Comparison of ENCODE assay signal across 16 cellular contexts in genomic region chr12:85156569-85156968, GRCh38.
DNase-seq lines count a peak whose midpoint lies in the region; ATAC-seq, FAIRE-seq and TF ChIP-seq lines count a peak whose summit lies in the region.
"Had no signal": no experiment of that assay in that cellular context is flagged by ENCODE, and none has a peak within 500 bp of the region (broad histone marks: within the 10 kb centered on the region; RNA-seq: fewer than 3 reads in every experiment).

No MANE protein-coding gene starts in this region.

- H4K8ac ChIP-seq in H1 (ENCODE audit: extremely low read depth, insufficient read depth, low read length) = no peak overlapping the region

- intact Hi-C loops in mammary epithelial cell (cut with micrococcal nuclease) = loop anchor here (10.0 kb wide), 1 partner anchor 268 kb away; no protein-coding TSS in a partner anchor

- no peaks in the 10 kb centered on the region for H3K79me2 ChIP-seq in H1 (ENCODE audit: control insufficient read depth in 1 of 2, insufficient read depth in 2 of 2, low read length in 2 of 2)
- no peaks in the 10 kb centered on the region for H3K79me2 ChIP-seq in mammary epithelial cell (ENCODE audit: insufficient read depth, low read length)

- no peak overlapping the region for H2AK5ac ChIP-seq in H1 (ENCODE audit: low read depth, low read length)

- H4K91ac ChIP-seq in H1 (replicated peaks; ENCODE audit: insufficient read length, low read length) = no peak overlapping the region

- WGBS in H1 (ENCODE audit: extremely low coverage in 1 of 2, insufficient coverage in 1 of 2, insufficient read length in 1 of 2, insufficient replicate concordance in 2 of 2, low coverage in 1 of 2, low lambda C conversion rate in 2 of 2, missing lambda C conversion rate in 1 of 2), 2 experiments = 94% methylated on average over 3 of the region's 3 CpGs; no CpG with 5 or more reads in 1 of the 2 experiments
- WGBS in mammary epithelial cell (ENCODE audit: low coverage, missing lambda C conversion rate) = 46% methylated on average over 3 of the region's 3 CpGs

- TF ChIP-seq RAD21 in H1 (IDR thresholded peaks at IDR 0.05 in 1 of 2, conservative IDR thresholded peaks at IDR 0.05 in 1 of 2; ENCODE audit: low read depth in 2 of 2, low read length in 2 of 2) = peak; percentile 12 to 34; a peak in 3 of 4 replicates

- H3K27me3 ChIP-seq in H1 (replicated peaks in 1 of 4; ENCODE audit: control insufficient read depth in 3 of 4, extremely low read depth in 1 of 4, insufficient read depth in 3 of 4, low read length in 3 of 4) = no peaks in the 10 kb centered on the region
- H3K27me3 ChIP-seq in mammary epithelial cell (ENCODE audit: insufficient read depth, low read length) = no peaks in the 10 kb centered on the region
- H3K27me3 ChIP-seq: sigmoid colon had no signal

- no peak overlapping the region for H2BK15ac ChIP-seq in H1 (ENCODE audit: low read length)

- no peaks in the 10 kb centered on the region for H3K9me3 ChIP-seq in H1 (ENCODE audit: insufficient read depth in 2 of 2, low read depth in 1 of 2, low read length in 1 of 2)
- no peaks in the 10 kb centered on the region for H3K9me3 ChIP-seq in mammary epithelial cell (replicated peaks; ENCODE audit: insufficient read depth, low read length)
- H3K9me3 ChIP-seq: sigmoid colon had no signal

- in situ Hi-C loops in Caki2 (cut with HindIII; ENCODE audit: low pct_unique_long_range_greater_than_20kb, low sequenced_read_pairs) = loop anchor here (5.0 kb wide), 1 partner anchor 291 kb away; no protein-coding TSS in a partner anchor
- in situ Hi-C loops in mammary epithelial cell (cut with MboI; ENCODE audit: low sequenced_read_pairs in 2 of 2) = no loop called here

- no peak for TF ChIP-seq CTCF in H1 (IDR thresholded peaks at IDR 0.05; ENCODE audit: control extremely low read depth in 1 of 3, insufficient read depth in 1 of 3, low read depth in 1 of 3, low read length in 3 of 3)
- TF ChIP-seq CTCF in mammary epithelial cell (conservative IDR thresholded peaks at IDR 0.05 in 1 of 2, IDR thresholded peaks at IDR 0.05 in 1 of 2; ENCODE audit: extremely low read depth in 1 of 2, insufficient read depth in 1 of 2, low read depth in 1 of 2, low read length in 2 of 2) = no peak

- no peak overlapping the region for H2BK12ac ChIP-seq in H1 (ENCODE audit: low read depth, low read length)

- H2BK20ac ChIP-seq in H1 (ENCODE audit: low read length) = no peak overlapping the region

- dilution Hi-C loops in mammary epithelial cell (cut with HindIII; ENCODE audit: low sequenced_read_pairs) = no loop called here

- H3K4me3 ChIP-seq in H1 (ENCODE audit: extremely low read depth in 1 of 4, insufficient read depth in 2 of 4, low read depth in 3 of 4, low read length in 4 of 4) (no peak overlapping the region), mammary epithelial cell (replicated peaks in 1 of 3; ENCODE audit: insufficient read depth in 1 of 3, low read depth in 2 of 3, low read length in 3 of 3) (no peak overlapping the region)
- H3K4me3 ChIP-seq: K562, sigmoid colon had no signal

- H3K27ac ChIP-seq in H1 (ENCODE audit: low read depth, low read length) (no peak overlapping the region), caudate nucleus (ENCODE audit: low read depth, low read length) (no peak overlapping the region), mammary epithelial cell (ENCODE audit: insufficient read depth, low read depth, low read length) (no peak overlapping the region)
- H3K27ac ChIP-seq: C4-2B, sigmoid colon had no signal

- no peak for FAIRE-seq in H1 (lab: Jason Lieb, UNC)
- FAIRE-seq: K562 had no signal

- POLR2A ChIA-PET in H1 (lab: Charles Lee; ENCODE audit: partially characterized antibody) = no interaction called here

- H2AFZ ChIP-seq in H1 (ENCODE audit: low read length) = no peak overlapping the region
- no peak overlapping the region for H2AFZ ChIP-seq in mammary epithelial cell (ENCODE audit: low read depth, low read length)

- H3K18ac ChIP-seq in H1 (ENCODE audit: extremely low read depth, low read length) = no peak overlapping the region

- BruUV-seq in mammary epithelial cell (replicated peaks; lab: Mats Ljungman, UMichigan) = no TSS peak

- no peak overlapping the region for H2BK120ac ChIP-seq in H1 (replicated peaks; ENCODE audit: low read depth, low read length)

- H2BK5ac ChIP-seq in H1 (ENCODE audit: low read depth, low read length) = no peak overlapping the region

- H3K4ac ChIP-seq in H1 (replicated peaks; ENCODE audit: insufficient read length, low read depth, low read length) = no peak overlapping the region

- no peak overlapping the region for H3K4me2 ChIP-seq in H1 (ENCODE audit: insufficient read depth in 1 of 2, low read depth in 2 of 2, low read length in 2 of 2)
- no peak overlapping the region for H3K4me2 ChIP-seq in mammary epithelial cell (ENCODE audit: insufficient read depth, low read depth, low read length)

- no peak overlapping the region for H3K23ac ChIP-seq in H1 (ENCODE audit: insufficient read length)

- ATAC-seq in GM21737 (IDR thresholded peaks at IDR 0.05; ENCODE audit: unreplicated experiment) = no peak
- ATAC-seq: activated T-cell treated with anti-CD3 and anti-CD28 coated beads, Interleukin-2, amount 50 U/mL, for 72 hours; K562; left lobe of liver had no signal

- H4K20me1 ChIP-seq in H1 (replicated peaks in 1 of 2; ENCODE audit: control insufficient read depth in 1 of 2, insufficient read depth in 2 of 2, low read length in 2 of 2) (no peaks in the 10 kb centered on the region), mammary epithelial cell (ENCODE audit: insufficient read depth, low read length) (no peaks in the 10 kb centered on the region)

- H3K9ac ChIP-seq in H1 (replicated peaks in 1 of 4; ENCODE audit: extremely low read depth in 1 of 4, low read depth in 3 of 4, low read length in 3 of 4) (no peak overlapping the region), mammary epithelial cell (ENCODE audit: insufficient read depth, low read length) (no peak overlapping the region)

- H3K4me1 ChIP-seq in H1 (replicated peaks in 1 of 4; ENCODE audit: control insufficient read depth in 3 of 4, insufficient read depth in 4 of 4, low read length in 3 of 4) = no peaks in the 10 kb centered on the region
- no peaks in the 10 kb centered on the region for H3K4me1 ChIP-seq in mammary epithelial cell (ENCODE audit: insufficient read depth, low read length)
- H3K4me1 ChIP-seq: sigmoid colon had no signal

- no peak overlapping the region for H3K14ac ChIP-seq in H1 (ENCODE audit: insufficient read length)

- H3K23me2 ChIP-seq in H1 (ENCODE audit: low read depth, low read length) = no peaks in the 10 kb centered on the region

- H4K5ac ChIP-seq in H1 (ENCODE audit: insufficient read length, low read depth, low read length) = no peak overlapping the region

- H3K56ac ChIP-seq in H1 (replicated peaks; ENCODE audit: insufficient read length, low read depth, low read length) = no peak overlapping the region

- H3K79me1 ChIP-seq in H1 (ENCODE audit: low read depth, low read length) = no peaks in the 10 kb centered on the region

- CTCF ChIA-PET in H1 (lab: Charles Lee; ENCODE audit: partially characterized antibody) = interaction anchor here (0.7 to 2.8 kb wide), 13 partner anchors 10 to 767 kb away, joined by 3 to 11 read pairs (median 3); partner anchors contain the start of gene ALX1
- CTCF ChIA-PET in mammary epithelial cell (lab: Charles Lee; ENCODE audit: low non-redundant PET) = no interaction called here

- DNase-seq in Caki2 (ENCODE audit: low read depth) (peak; percentile 42), NCI-H446 treated with DMSO at 0.1 percent for 48 hours (lab: John Stamatoyannopoulos, UW) (peak; percentile 4), RPMI8226 (peak; percentile 5), H1 (ENCODE audit: low read depth in 1 of 2, low spot score in 2 of 2) (no peak), caudate nucleus (lab: John Stamatoyannopoulos, UW) (no peak), mucosa of gallbladder (ENCODE audit: low spot score) (no peak), mammary epithelial cell (no peak)
- DNase-seq: activated CD4-positive, alpha-beta T cell treated with anti-CD3 and anti-CD28 coated beads for 4 hours; activated T-cell treated with anti-CD3 and anti-CD28 coated beads, Interleukin-2, amount 50 U/mL, for 72 hours; MV-4-11; NCI-H187 treated with DMSO at 0.1 percent for 48 hours; sigmoid colon had no signal

- TF ChIP-seq EP300 in H1 (IDR thresholded peaks at IDR 0.05; ENCODE audit: borderline replicate concordance in 1 of 2, low read depth in 2 of 2, low read length in 2 of 2) = no peak

- H3K36me3 ChIP-seq in H1 (ENCODE audit: control insufficient read depth in 2 of 4, insufficient read depth in 4 of 4, low read length in 3 of 4) (no peaks in the 10 kb centered on the region), mammary epithelial cell (ENCODE audit: insufficient read depth, low read length) (no peaks in the 10 kb centered on the region)
- H3K36me3 ChIP-seq: sigmoid colon had no signal

- TF ChIP-seq POLR2A in H1 (IDR thresholded peaks at IDR 0.05; ENCODE audit: control extremely low read depth in 1 of 2, low read depth in 2 of 2, low read length in 2 of 2) = no peak

TF ChIP-seq in H1, 55 proteins besides CTCF, POLR2A, EP300 and RAD21:
- no peak for TF ChIP-seq BRCA1 (IDR thresholded peaks at IDR 0.05; ENCODE audit: low read depth, low read length)
- TF ChIP-seq SRF (IDR thresholded peaks at IDR 0.05; ENCODE audit: low read depth, low read length) = no peak
- TF ChIP-seq POU5F1 (IDR thresholded peaks at IDR 0.05; ENCODE audit: low read depth, low read length) = no peak
- no peak for TF ChIP-seq RNF2 (IDR thresholded peaks at IDR 0.05; ENCODE audit: borderline replicate concordance, low read depth, low read length, missing control alignments, poor library complexity, severe bottlenecking)
- TF ChIP-seq HDAC6 (IDR thresholded peaks at IDR 0.05; ENCODE audit: low read depth, low read length) = no peak
- no peak for TF ChIP-seq JUND (IDR thresholded peaks at IDR 0.05; ENCODE audit: low read length)
TF ChIP-seq in H1: peak in this region for 0.

Comparison
In these comparisons a context has a peak if more than half of its experiments do, and no peak if none do; other contexts are left out.
1. DNase-seq: peak in Caki2 (single experiment), NCI-H446 treated with DMSO at 0.1 percent for 48 hours (single experiment) and RPMI8226 (single experiment); none in H1 (0 of 2), caudate nucleus (0 of 61), mucosa of gallbladder (single experiment) and mammary epithelial cell (single experiment).